ENCODE assay signal across 9 cellular contexts in genomic region chr2:208064220-208064951, GRCh38. TPM values are rescaled to one million over a fixed set of nuclear protein-coding genes. Genes with fewer than 3 reads are reported as not detected.
DNase-seq lines count a peak whose midpoint lies in the region; ATAC-seq and TF ChIP-seq lines count a peak whose summit lies in the region.
"Had no signal": no experiment of that assay in that cellular context is flagged by ENCODE, and none has a peak within 500 bp of the region (broad histone marks: within the 10 kb centered on the region; RNA-seq: fewer than 3 reads in every experiment).

No MANE protein-coding gene starts in this region.

- H3K27ac ChIP-seq in fibroblast of lung (ENCODE audit: insufficient read depth, low read length) (no peak overlapping the region), heart right ventricle (no peak overlapping the region), lower lobe of right lung (no peak overlapping the region)

- no peak overlapping the region for H3K4me3 ChIP-seq in NB4 (ENCODE audit: low read depth, low read length)
- no peak overlapping the region for H3K4me3 ChIP-seq in fibroblast of lung (replicated peaks in 1 of 4; ENCODE audit: control extremely low read depth in 1 of 4, insufficient read depth in 1 of 4, low read depth in 3 of 4, low read length in 4 of 4)
- H3K4me3 ChIP-seq in heart right ventricle: no peak overlapping the region
- H3K4me3 ChIP-seq in lower lobe of right lung: no peak overlapping the region

- H3K27me3 ChIP-seq in fibroblast of lung (ENCODE audit: control insufficient read depth, insufficient read depth, low read length) (no peaks in the 10 kb centered on the region), heart right ventricle (no peaks in the 10 kb centered on the region), lower lobe of right lung (ENCODE audit: low read depth) (no peaks in the 10 kb centered on the region)

- H3K36me3 ChIP-seq in fibroblast of lung (ENCODE audit: control insufficient read depth, insufficient read depth, low read length) (no peaks in the 10 kb centered on the region), heart right ventricle (no peaks in the 10 kb centered on the region), lower lobe of right lung (no peaks in the 10 kb centered on the region)

- H4K20me1 ChIP-seq in fibroblast of lung (ENCODE audit: control insufficient read depth, extremely low read depth, insufficient read depth, low read length): no peaks in the 10 kb centered on the region

- H3K4me2 ChIP-seq in fibroblast of lung (ENCODE audit: extremely low read depth, insufficient read depth, low read length): peak overlapping the region; percentile 32

- H3K4me1 ChIP-seq in fibroblast of lung (ENCODE audit: control insufficient read depth, extremely low read depth, insufficient read depth, low read length): peaks cover 3% of the 10 kb centered on the region
- H3K4me1 ChIP-seq in heart right ventricle: no peaks in the 10 kb centered on the region
- H3K4me1 ChIP-seq in lower lobe of right lung: no peaks in the 10 kb centered on the region

- H3K9ac ChIP-seq in fibroblast of lung (ENCODE audit: insufficient read depth, low read length): no peak overlapping the region

- peak overlapping the region; percentile 52 for H2AFZ ChIP-seq in fibroblast of lung (ENCODE audit: low read length)

- ATAC-seq in HG02763 (IDR thresholded peaks at IDR 0.05; ENCODE audit: unreplicated experiment) (no peak), heart right ventricle (no peak), lower lobe of right lung (no peak)

- H3K9me3 ChIP-seq in fibroblast of lung (ENCODE audit: control insufficient read depth, insufficient read depth, low read depth, low read length): no peaks in the 10 kb centered on the region
- no peaks in the 10 kb centered on the region for H3K9me3 ChIP-seq in heart right ventricle
- H3K9me3 ChIP-seq in lower lobe of right lung: no peaks in the 10 kb centered on the region

- no peaks in the 10 kb centered on the region for H3K79me2 ChIP-seq in fibroblast of lung (ENCODE audit: control insufficient read depth, insufficient read depth, low read length)

- TF ChIP-seq CTCF in NB4 (IDR thresholded peaks at IDR 0.05; ENCODE audit: low read depth, low read length) (no peak), fibroblast of lung (conservative IDR thresholded peaks at IDR 0.05 in 1 of 2, IDR thresholded peaks at IDR 0.05 in 1 of 2; ENCODE audit: low read depth in 1 of 2, low read length in 2 of 2) (no peak), heart right ventricle (IDR thresholded peaks at IDR 0.05) (no peak), lower lobe of right lung (IDR thresholded peaks at IDR 0.05) (no peak)

- WGBS in heart right ventricle, 2 donors: 76 to 88% methylated on average over 8 of the region's 8 CpGs

- intact Hi-C loops in heart right ventricle (cut with DNase I): no loop called here
- intact Hi-C loops in lower lobe of right lung (cut with DNase I): no loop called here

- TF ChIP-seq POLR2A in NB4 (IDR thresholded peaks at IDR 0.05; ENCODE audit: extremely low read depth, insufficient read length): no peak

- DNase-seq in GDM1 (lab: John Stamatoyannopoulos, UW) (peak; percentile 56), GOT3 (lab: John Stamatoyannopoulos, UW) (peak; percentile 22), NB4 (ENCODE audit: low read depth) (peak; percentile 70), fibroblast of lung (ENCODE audit: low read depth in 2 of 2) (peak; percentile 84 to 96), heart right ventricle (no peak), NCI-H1694 (lab: John Stamatoyannopoulos, UW) (no peak), lower lobe of right lung (no peak)
- DNase-seq: occipital lobe had no signal

RNA-seq across cellular contexts. Expression of gene PLEKHM3, which starts 39.1 kb away (rescaled TPM):
- total RNA-seq in fibroblast of lung: 17.2 and 20.1 TPM in 2 replicates
- 4.4 and 5.3 TPM in 2 replicates for polyA plus RNA-seq in fibroblast of lung
- polyA plus RNA-seq in fibroblast of lung (2012): 2.9 and 4.7 TPM in 2 replicates
- 14.2 and 18.7 TPM in 2 replicates for polyA minus RNA-seq in fibroblast of lung (ENCODE audit: low replicate concordance)
- 10 to 100 TPM in 9 of 10 donors, 1 to 10 TPM in 1; 9.9 to 16.2 (median 15.2) TPM for total RNA-seq in heart right ventricle
- polyA plus RNA-seq in heart right ventricle: 1 to 10 TPM; 2.5 to 8.5 TPM
- total RNA-seq in lower lobe of right lung: 25.8 TPM

RNA-seq across cellular contexts. Expression of gene CRYGD, which starts 59.9 kb away (rescaled TPM):
- total RNA-seq in fibroblast of lung (not detected in 2 replicates), heart right ventricle (not detected), lower lobe of right lung (not detected)
- polyA plus RNA-seq in fibroblast of lung (not detected in 2 replicates), heart right ventricle (not detected)
- polyA plus RNA-seq in fibroblast of lung (2012): not detected in 2 replicates
- not detected in 2 replicates for polyA minus RNA-seq in fibroblast of lung (ENCODE audit: low replicate concordance)

Comparison
In these comparisons a context has a peak if more than half of its experiments do, and no peak if none do; other contexts are left out.
1. DNase-seq: peak in GDM1 (single experiment), GOT3 (single experiment), NB4 (single experiment) and fibroblast of lung (2 of 2); none in heart right ventricle (0 of 2), NCI-H1694 (single experiment) and lower lobe of right lung (single experiment).